8 cellular contexts compared by ENCODE assay signal in the genomic region with DNA sequence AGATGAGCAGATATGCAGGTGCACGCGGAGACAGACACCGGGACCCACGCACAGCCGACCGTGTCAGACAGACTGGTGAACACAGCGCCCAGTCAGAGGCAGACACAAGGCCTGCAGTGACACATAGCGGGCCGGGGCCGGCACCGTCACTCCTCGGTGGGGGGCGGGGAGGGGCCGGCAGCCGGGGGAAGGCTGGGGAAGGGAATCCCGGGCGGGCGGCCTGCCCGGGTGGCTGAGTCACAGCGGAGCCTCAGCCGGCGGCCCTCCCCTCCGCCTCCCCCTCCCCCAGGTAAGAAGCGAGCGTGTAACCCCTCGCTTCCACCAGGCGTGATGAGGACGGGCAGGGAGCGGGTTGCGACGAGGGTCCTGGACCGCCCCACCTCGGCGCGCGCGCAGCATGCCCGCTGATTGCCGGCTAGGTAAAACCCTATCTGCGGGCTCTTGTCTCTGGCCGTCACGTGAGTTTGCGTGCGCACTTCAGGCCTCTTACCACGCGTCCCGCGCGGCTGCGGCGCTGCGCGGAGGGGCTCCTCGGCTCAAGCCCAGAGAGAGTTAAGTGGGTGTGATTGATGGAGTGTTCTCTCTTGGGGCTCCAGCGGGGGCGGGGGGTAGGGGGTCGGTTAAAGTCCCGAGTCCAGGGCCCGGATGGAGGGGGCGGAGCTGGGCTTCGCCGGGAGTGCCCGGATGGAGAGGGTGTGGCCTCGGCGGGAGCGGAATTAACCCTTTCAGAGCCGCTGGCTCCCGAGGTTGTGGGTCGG. TPM values are rescaled to one million over a fixed set of nuclear protein-coding genes. Genes with fewer than 3 reads are reported as not detected.
DNase-seq lines count a peak whose midpoint lies in the region; ATAC-seq and TF ChIP-seq lines count a peak whose summit lies in the region.

No MANE protein-coding gene starts in this region.

- H3K9me3 Mint-ChIP-seq in CD14-positive monocyte (peaks cover 0 to 5% (median 0%) of the 10 kb centered on the region in 7 donors), neural progenitor cell (no peaks in the 10 kb centered on the region)

- DNase-seq in CD14-positive monocyte (ENCODE audit: low spot score): peak; percentile 98
- DNase-seq in RWPE1 (ENCODE audit: low spot score): peak; percentile 84
- peak; percentile 97 for DNase-seq in activated gamma-delta T cell (lab: John Stamatoyannopoulos, UW)
- peak; percentile 90 to 97 for DNase-seq in foreskin fibroblast
- DNase-seq in neural progenitor cell (ENCODE audit: low spot score): peak; percentile 96
- DNase-seq in stromal cell of bone marrow (ENCODE audit: low read depth): peak; percentile 88

- H3K27ac Mint-ChIP-seq in CD14-positive monocyte (peak overlapping the region; percentile 97 to 100 (median 100)), neural progenitor cell (peak overlapping the region; percentile 95)

- H3K79me2 ChIP-seq in neural progenitor cell (ENCODE audit: low read depth): peaks cover 73% of the 10 kb centered on the region

- H3K4me1 Mint-ChIP-seq in CD14-positive monocyte (peaks cover 49% of the 10 kb centered on the region), neural progenitor cell (peaks cover 56% of the 10 kb centered on the region)

- peaks cover 30 to 46% of the 10 kb centered on the region in 2 donors for H3K36me3 Mint-ChIP-seq in CD14-positive monocyte
- peaks cover 7% of the 10 kb centered on the region for H3K36me3 Mint-ChIP-seq in neural progenitor cell

- no peak overlapping the region for H2AFZ ChIP-seq in neural progenitor cell (replicated peaks)

- H3K9ac ChIP-seq in neural progenitor cell: peak overlapping the region; percentile 55

- peak overlapping the region; percentile 94 for H3K27ac ChIP-seq in RWPE1
- peak overlapping the region; percentile 56 for H3K27ac ChIP-seq in neural progenitor cell

- peaks cover 82% of the 10 kb centered on the region for H4K20me1 ChIP-seq in neural progenitor cell (ENCODE audit: low read depth)

- H3K27me3 ChIP-seq in neural progenitor cell: no peaks in the 10 kb centered on the region

- peak; percentile 17 for TF ChIP-seq CTCF in CD14-positive monocyte (IDR thresholded peaks at IDR 0.05)
- TF ChIP-seq CTCF in LNCAP (IDR thresholded peaks at IDR 0.05): peak; percentile 18; the same call in 1 of the 2 replicates
- peak; percentile 42 for TF ChIP-seq CTCF in RWPE1 (conservative IDR thresholded peaks at IDR 0.05; ENCODE audit: low read depth)
- no peak for TF ChIP-seq CTCF in foreskin fibroblast (IDR thresholded peaks at IDR 0.05; ENCODE audit: low read depth, low read length)
- peak; percentile 9 for TF ChIP-seq CTCF in neural progenitor cell (IDR thresholded peaks at IDR 0.05)

- no peaks in the 10 kb centered on the region for H3K36me3 ChIP-seq in neural progenitor cell

- H3K4me3 ChIP-seq in foreskin fibroblast (ENCODE audit: low read depth in 1 of 2, low read length in 2 of 2) (peak overlapping the region; percentile 79 to 83), neural progenitor cell (peak overlapping the region; percentile 76)

- peaks cover 39% of the 10 kb centered on the region for H3K4me1 ChIP-seq in neural progenitor cell

- H3K9me3 ChIP-seq in neural progenitor cell (ENCODE audit: low read depth): no peaks in the 10 kb centered on the region

- intact Hi-C loops in CD14-positive monocyte (cut with micrococcal nuclease): loop anchor here (2.0 to 5.0 kb wide), 6 partner anchors 15 to 360 kb away; partner anchors contain the start of genes CD68 (in 2 of the 2), NAA38 (in 2 of the 2), CNTROB (in 1 of the 2) and POLR2A (in 1 of the 2)

- H3K4me3 Mint-ChIP-seq in CD14-positive monocyte: peak overlapping the region; percentile 98 to 99
- peak overlapping the region; percentile 95 for H3K4me3 Mint-ChIP-seq in neural progenitor cell

- peaks cover 0 to 14% (median 6%) of the 10 kb centered on the region in 3 donors for H3K27me3 Mint-ChIP-seq in CD14-positive monocyte (ENCODE audit: low read depth in 3 of 3)
- H3K27me3 Mint-ChIP-seq in neural progenitor cell (ENCODE audit: insufficient read depth, low read depth): peaks cover 8% of the 10 kb centered on the region

- POLR2A ChIA-PET in RWPE1 (lab: Yijun Ruan, JAX; ENCODE audit: low non-redundant PET): interaction anchor here (1.5 kb wide), 1 partner anchor 9 kb away, joined by 5 read pairs; no protein-coding TSS in a partner anchor

- H3K4me2 ChIP-seq in neural progenitor cell: peak overlapping the region; percentile 99

- peaks cover 69% of the 10 kb centered on the region for H3F3A ChIP-seq in neural progenitor cell (ENCODE audit: low read depth)

- peak; percentile 12 for ATAC-seq in GM19455 (IDR thresholded peaks at IDR 0.05; ENCODE audit: unreplicated experiment)

- CTCF ChIA-PET in RWPE1 (lab: Yijun Ruan, JAX): interaction anchor here (0.6 to 1.3 kb wide), 2 partner anchors 21 to 98 kb away, joined by 3 read pairs; no protein-coding TSS in a partner anchor

RNA-seq across cellular contexts. Expression of gene KDM6B, which starts 7.8 kb away (rescaled TPM):
- polyA plus RNA-seq in CD14-positive monocyte: under 1 TPM; 0.37 to 0.44 TPM
- total RNA-seq in neural progenitor cell (ENCODE audit: low replicate concordance): 6.8 and 12.3 TPM in 2 replicates

RNA-seq across cellular contexts. Expression of gene TMEM88, which starts 13.1 kb away (rescaled TPM):
- polyA plus RNA-seq in CD14-positive monocyte: not detected
- total RNA-seq in neural progenitor cell (ENCODE audit: low replicate concordance): 13.8 and 53.7 TPM in 2 replicates

RNA-seq across cellular contexts. Expression of gene NAA38, which starts 15.6 kb away (rescaled TPM):
- 100 to 1,000 TPM; 148 to 197 TPM for polyA plus RNA-seq in CD14-positive monocyte
- total RNA-seq in neural progenitor cell (ENCODE audit: low replicate concordance): 8.6 and 27.4 TPM in 2 replicates

RNA-seq across cellular contexts. Expression of gene CYB5D1, which starts 16.0 kb away (rescaled TPM):
- under 1 TPM; 0.50 to 0.98 TPM for polyA plus RNA-seq in CD14-positive monocyte
- total RNA-seq in neural progenitor cell (ENCODE audit: low replicate concordance): 11.5 and 12.9 TPM in 2 replicates

RNA-seq across cellular contexts. Expression of gene CHD3, which starts 46.8 kb away (rescaled TPM):
- polyA plus RNA-seq in CD14-positive monocyte: under 1 TPM; 0.55 to 0.91 TPM
- 12.8 and 28.0 TPM in 2 replicates for total RNA-seq in neural progenitor cell (ENCODE audit: low replicate concordance)

Comparison
In these comparisons a context has a peak if more than half of its experiments do, and no peak if none do; other contexts are left out.
1. Peak in every context shown above with its lines: DNase-seq, ATAC-seq, H3K4me3 ChIP-seq and H3K27ac ChIP-seq.